ENCODE assay signal across 9 cellular contexts in the genomic region with DNA sequence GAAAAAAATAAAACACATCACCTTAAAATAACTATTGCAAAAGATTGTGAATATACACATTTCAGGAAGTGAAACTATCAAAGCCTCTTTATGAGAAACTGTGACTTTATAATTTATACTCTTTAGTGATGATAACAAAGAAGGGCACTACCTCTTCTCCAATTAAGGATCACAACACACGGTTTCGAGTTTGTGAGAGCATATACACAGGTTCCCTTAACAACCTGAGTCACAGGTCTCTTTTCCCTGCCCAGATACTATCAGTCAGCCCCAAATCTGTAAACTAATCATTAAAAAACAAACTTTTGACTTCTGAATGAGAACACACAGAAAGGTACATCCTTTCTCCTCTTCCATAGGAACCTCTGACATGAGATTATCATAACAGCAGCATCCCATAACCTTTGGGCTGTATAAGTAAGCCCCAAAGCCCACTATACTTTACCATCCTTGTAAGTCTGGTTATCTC. TPM values are rescaled to one million over a fixed set of nuclear protein-coding genes. Genes with fewer than 3 reads are reported as not detected.
DNase-seq lines count a peak whose midpoint lies in the region; ATAC-seq, FAIRE-seq and TF ChIP-seq lines count a peak whose summit lies in the region.
"Had no signal": no experiment of that assay in that cellular context is flagged by ENCODE, and none has a peak within 500 bp of the region (broad histone marks: within the 10 kb centered on the region; RNA-seq: fewer than 3 reads in every experiment).

No MANE protein-coding gene starts in this region.

- H3K9me3 ChIP-seq in body of pancreas, result no peaks in the 10 kb centered on the region

- peaks cover 37% of the 10 kb centered on the region for H3K4me1 ChIP-seq in body of pancreas
- no peaks in the 10 kb centered on the region for H3K4me1 ChIP-seq in rectal smooth muscle tissue (ENCODE audit: control insufficient read depth, insufficient read depth, low read length)

- FAIRE-seq in GM12892 (lab: Jason Lieb, UNC), result peak; percentile 56
- FAIRE-seq: endothelial cell of umbilical vein had no signal

- DNase-seq in GM12892 (ENCODE audit: insufficient read length) (no peak), KG1 (lab: John Stamatoyannopoulos, UW) (peak; percentile 16), body of pancreas (no peak), hepatic stellate cell (ENCODE audit: low spot score) (no peak), NCI-H146 (lab: John Stamatoyannopoulos, UW) (no peak), COLO668 (lab: John Stamatoyannopoulos, UW; ENCODE audit: unreplicated experiment) (no peak)

- H3K4me3 ChIP-seq in body of pancreas (no peak overlapping the region), rectal smooth muscle tissue (ENCODE audit: low read length) (no peak overlapping the region)

- no peak overlapping the region for H3K9ac ChIP-seq in rectal smooth muscle tissue (ENCODE audit: low read length)

- H3K36me3 ChIP-seq in body of pancreas (replicated peaks in 1 of 2; ENCODE audit: insufficient read depth in 1 of 2, low read depth in 2 of 2) (no peaks in the 10 kb centered on the region), rectal smooth muscle tissue (ENCODE audit: control insufficient read depth, insufficient read depth, low read length) (peaks cover 3% of the 10 kb centered on the region)

- TF ChIP-seq POLR2A in GM12892 (IDR thresholded peaks at IDR 0.05; ENCODE audit: low read depth, low read length) (no peak), body of pancreas (IDR thresholded peaks at IDR 0.05) (no peak)

- intact Hi-C loops in body of pancreas (cut with DNase I), result no loop called here

- 28 to 32% methylated on average over 2 of the region's 2 CpGs for WGBS in body of pancreas, 2 donors

- H3K27me3 ChIP-seq in body of pancreas (no peaks in the 10 kb centered on the region), rectal smooth muscle tissue (ENCODE audit: control insufficient read depth, insufficient read depth, low read length) (no peaks in the 10 kb centered on the region)

- peak; percentile 51 for ATAC-seq in GM21576 (IDR thresholded peaks at IDR 0.05; ENCODE audit: unreplicated experiment)
- peak; percentile 28 for ATAC-seq in body of pancreas

- TF ChIP-seq CTCF in body of pancreas (IDR thresholded peaks at IDR 0.05), result no peak

- peak overlapping the region; percentile 29 to 98 (median 76) for H3K27ac ChIP-seq in body of pancreas
- H3K27ac ChIP-seq in rectal smooth muscle tissue (ENCODE audit: low read depth, low read length), result peak overlapping the region; percentile 33

RNA-seq across cellular contexts. Expression of gene PTPN2, which starts 44.9 kb away (rescaled TPM):
- polyA plus RNA-seq in GM12892 (2012; ENCODE audit: missing spikeins), result 37.5 TPM
- 10 to 100 TPM; 22.7 to 34.2 TPM for total RNA-seq in body of pancreas
